Comparison of ENCODE assay signal across 18 cellular contexts in the genomic region with DNA sequence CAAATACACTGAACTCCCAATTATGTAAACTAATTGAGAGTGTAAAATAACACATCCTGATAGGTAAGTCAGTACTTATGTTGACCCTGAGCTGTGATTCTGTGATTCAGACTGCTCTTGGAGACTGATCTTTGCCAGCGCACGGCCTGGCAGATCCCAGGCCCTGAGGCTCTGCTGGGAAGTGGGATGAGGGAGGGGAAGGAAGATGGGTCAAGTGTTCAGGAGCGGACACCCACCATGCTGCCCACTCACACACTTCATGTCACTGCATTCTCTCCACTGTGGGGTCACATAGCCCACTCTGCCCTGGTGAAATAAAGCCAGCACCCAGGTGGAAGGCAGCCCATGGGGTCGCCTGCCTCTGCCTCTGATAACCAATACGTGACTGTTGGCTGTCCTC.
DNase-seq lines count a peak whose midpoint lies in the region; ATAC-seq, FAIRE-seq and TF ChIP-seq lines count a peak whose summit lies in the region.
"Had no signal": no experiment of that assay in that cellular context is flagged by ENCODE, and none has a peak within 500 bp of the region (broad histone marks: within the 10 kb centered on the region; RNA-seq: fewer than 3 reads in every experiment).

No MANE protein-coding gene starts in this region.

- TF ChIP-seq CTCF in hepatocyte (IDR thresholded peaks at IDR 0.05; ENCODE audit: poor library complexity): no peak
- TF ChIP-seq CTCF in pancreas (IDR thresholded peaks at IDR 0.05): no peak
- no peak for TF ChIP-seq CTCF in CD14-positive monocyte (IDR thresholded peaks at IDR 0.05)

- H3K79me2 ChIP-seq in hepatocyte: peaks cover 82% of the 10 kb centered on the region

- peaks cover 32 to 49% of the 10 kb centered on the region in 2 donors for H3K36me3 Mint-ChIP-seq in CD14-positive monocyte

- H3K4me1 Mint-ChIP-seq in CD14-positive monocyte: no peaks in the 10 kb centered on the region

- no peak for FAIRE-seq in pancreas (lab: Jason Lieb, UNC)
- FAIRE-seq: HepG2 had no signal

- DNase-seq in Right ventricle myocardium superior (no peak), hepatocyte (ENCODE audit: low spot score) (no peak), pancreas (no peak), H4 (ENCODE audit: low spot score) (no peak), CD14-positive monocyte (ENCODE audit: low spot score) (no peak)
- DNase-seq in stimulated activated naive CD4-positive, alpha-beta T cell (lab: John Stamatoyannopoulos, UW): no peak
- DNase-seq: DMS153, EL, NCI-H1092 treated with DMSO at 0.1 percent for 48 hours, NCI-H187, NCI-H446, NCI-H748 treated with DMSO at 0.1 percent for 48 hours, SHP77 treated with DMSO at 0.1 percent for 48 hours had no signal

- H3K9me3 Mint-ChIP-seq in CD14-positive monocyte: no peaks in the 10 kb centered on the region

- ATAC-seq in Right ventricle myocardium superior (ENCODE audit: poor library complexity): peak; percentile 44
- peak; percentile 30 to 43 (median 38) for ATAC-seq in pancreas
- ATAC-seq in GM19328 (IDR thresholded peaks at IDR 0.05; ENCODE audit: unreplicated experiment): no peak
- ATAC-seq: HepG2 had no signal

- H3K27me3 ChIP-seq in hepatocyte (no peaks in the 10 kb centered on the region), pancreas (no peaks in the 10 kb centered on the region)
- H3K27me3 ChIP-seq: BLaER1 had no signal

- WGBS in hepatocyte (ENCODE audit: low lambda C conversion rate, missing lambda C conversion rate): 87% methylated on average over 5 of the region's 5 CpGs
- WGBS in pancreas, 2 donors: 62 to 63% methylated on average over 5 of the region's 5 CpGs

- no peak overlapping the region for H3K27ac Mint-ChIP-seq in CD14-positive monocyte

- peaks cover 56% of the 10 kb centered on the region for H4K20me1 ChIP-seq in hepatocyte (ENCODE audit: insufficient read depth, poor library complexity, severe bottlenecking)

- no peaks in the 10 kb centered on the region for H3K9me2 ChIP-seq in hepatocyte (replicated peaks; ENCODE audit: insufficient read depth)

- H3K36me3 ChIP-seq in hepatocyte (replicated peaks; ENCODE audit: insufficient read depth, low read depth) (no peaks in the 10 kb centered on the region), pancreas (peaks cover 0 to 12% (median 0%) of the 10 kb centered on the region in 3 donors)
- H3K36me3 ChIP-seq: HAP-1 had no signal

- H3K4me3 ChIP-seq in hepatocyte: no peak overlapping the region
- no peak overlapping the region for H3K4me3 ChIP-seq in pancreas
- H3K4me3 ChIP-seq: BLaER1, HAP-1 had no signal

- H3K4me3 Mint-ChIP-seq in CD14-positive monocyte: no peak overlapping the region

- H3K4me2 ChIP-seq in hepatocyte: no peak overlapping the region
- H3K4me2 ChIP-seq: BLaER1, KMS-11 had no signal

- H3K27ac ChIP-seq in hepatocyte: peak overlapping the region; percentile 84
- H3K27ac ChIP-seq in pancreas: no peak overlapping the region
- H3K27ac ChIP-seq: BLaER1, KMS-11 had no signal

- H3K4me1 ChIP-seq in hepatocyte (ENCODE audit: insufficient read depth): peaks cover 27% of the 10 kb centered on the region
- H3K4me1 ChIP-seq in pancreas: peaks cover 19 to 28% (median 22%) of the 10 kb centered on the region in 3 donors
- H3K4me1 ChIP-seq: BLaER1, HAP-1 had no signal

- no peak overlapping the region for H2AFZ ChIP-seq in hepatocyte

- intact Hi-C loops in Right ventricle myocardium superior (cut with DNase I): no loop called here
- intact Hi-C loops in pancreas (cut with DNase I): no loop called here
- intact Hi-C loops in CD14-positive monocyte (cut with micrococcal nuclease): no loop called here

- H3K9me3 ChIP-seq in hepatocyte (ENCODE audit: low read depth) (no peaks in the 10 kb centered on the region), pancreas (no peaks in the 10 kb centered on the region)
- H3K9me3 ChIP-seq: BLaER1, HAP-1 had no signal

- no peaks in the 10 kb centered on the region for H3K27me3 Mint-ChIP-seq in CD14-positive monocyte (ENCODE audit: low read depth in 3 of 3)
